In genomic region chr22:43884600-43885318, GRCh38 we compare ENCODE assay signal across 8 cellular contexts. TPM values are rescaled to one million over a fixed set of nuclear protein-coding genes. Genes with fewer than 3 reads are reported as not detected.
A peak's percentile ranks its signal among the peaks of the same experiment; 100 is the strongest.
DNase-seq lines count a peak whose midpoint lies in the region; ATAC-seq and TF ChIP-seq lines count a peak whose summit lies in the region.

No MANE protein-coding gene starts in this region.

- no peak overlapping the region for H3K27ac ChIP-seq in psoas muscle

- peaks cover 2% of the 10 kb centered on the region for H3K4me1 Mint-ChIP-seq in activated T-cell treated with anti-CD3 and anti-CD28 coated beads, Interleukin-2, amount 50 U/mL, for 4 hours (ENCODE audit: low read depth)

- H3K9me3 ChIP-seq in psoas muscle: no peaks in the 10 kb centered on the region

- H3K27me3 ChIP-seq in psoas muscle (ENCODE audit: insufficient read depth in 3 of 3, low read length in 2 of 3): peaks cover 0 to 43% (median under 1%) of the 10 kb centered on the region in 3 donors

- no peaks in the 10 kb centered on the region for H3K36me3 Mint-ChIP-seq in activated T-cell treated with anti-CD3 and anti-CD28 coated beads, Interleukin-2, amount 50 U/mL, for 4 hours (ENCODE audit: insufficient read depth)

- peak; percentile 66 for DNase-seq in activated CD4-positive, CD25-positive, alpha-beta regulatory T cell treated with anti-CD3 and anti-CD28 coated beads, Interleukin-2, amount 50 U/mL, for 72 hours
- DNase-seq in NCI-H748 (lab: John Stamatoyannopoulos, UW; ENCODE audit: unreplicated experiment): peak; percentile 64
- peak; percentile 32 for DNase-seq in activated T-cell treated with anti-CD3 and anti-CD28 coated beads, Interleukin-2, amount 50 U/mL, for 4 hours
- DNase-seq in foreskin fibroblast: peak; percentile 28 to 76
- DNase-seq in psoas muscle: peak; percentile 68 to 76

- no peak overlapping the region for H3K4me3 Mint-ChIP-seq in activated T-cell treated with anti-CD3 and anti-CD28 coated beads, Interleukin-2, amount 50 U/mL, for 4 hours

- no peak overlapping the region for H3K4me3 ChIP-seq in foreskin fibroblast (ENCODE audit: low read depth in 1 of 2, low read length in 2 of 2)
- no peak overlapping the region for H3K4me3 ChIP-seq in psoas muscle

- 18 to 20% (median 19%) methylated on average over 17 to 18 of the region's 18 CpGs for WGBS in psoas muscle, 3 donors

- no peaks in the 10 kb centered on the region for H3K36me3 ChIP-seq in psoas muscle (ENCODE audit: insufficient read depth in 1 of 2, low read depth in 1 of 2)

- peak; percentile 87 for TF ChIP-seq CTCF in foreskin fibroblast (IDR thresholded peaks at IDR 0.05; ENCODE audit: low read depth, low read length)
- peak; percentile 65 for TF ChIP-seq CTCF in psoas muscle (IDR thresholded peaks at IDR 0.05)

- ATAC-seq in activated CD4-positive, CD25-positive, alpha-beta regulatory T cell treated with anti-CD3 and anti-CD28 coated beads, Interleukin-2, amount 50 U/mL, for 24 hours: no peak
- ATAC-seq in HG02973 (IDR thresholded peaks at IDR 0.05; ENCODE audit: unreplicated experiment) (peak; percentile 62), psoas muscle (peak in 3 of 4 donors; percentile 61 to 68 (median 64)), GM19467 (IDR thresholded peaks at IDR 0.05; ENCODE audit: unreplicated experiment) (no peak)
- ATAC-seq in activated T-cell treated with anti-CD3 and anti-CD28 coated beads, Interleukin-2, amount 50 U/mL, for 4 hours: no peak

- no peaks in the 10 kb centered on the region for H3K4me1 ChIP-seq in psoas muscle

- H3K9me3 Mint-ChIP-seq in activated T-cell treated with anti-CD3 and anti-CD28 coated beads, Interleukin-2, amount 50 U/mL, for 4 hours: no peaks in the 10 kb centered on the region

- H3K27me3 Mint-ChIP-seq in activated T-cell treated with anti-CD3 and anti-CD28 coated beads, Interleukin-2, amount 50 U/mL, for 4 hours (ENCODE audit: low read depth): peaks cover 44% of the 10 kb centered on the region

- intact Hi-C loops in psoas muscle (cut with DNase I): no loop called here

RNA-seq across cellular contexts. Expression of gene PNPLA5, which starts 7.1 kb away (rescaled TPM):
- total RNA-seq in activated T-cell treated with anti-CD3 and anti-CD28 coated beads, Interleukin-2, amount 50 U/mL, for 4 hours: not detected
- total RNA-seq in psoas muscle: not detected
- polyA plus RNA-seq in psoas muscle: under 1 TPM in 2 of 3 donors, not detected in 1; 0.01 to 0.18 TPM

RNA-seq across cellular contexts. Expression of gene SULT4A1, which starts 22.4 kb away (rescaled TPM):
- not detected for total RNA-seq in activated T-cell treated with anti-CD3 and anti-CD28 coated beads, Interleukin-2, amount 50 U/mL, for 4 hours
- total RNA-seq in psoas muscle: not detected
- polyA plus RNA-seq in psoas muscle: under 1 TPM in 2 of 3 donors, not detected in 1; 0.08 to 0.23 TPM

RNA-seq across cellular contexts. Expression of gene PNPLA3, which starts 38.8 kb away (rescaled TPM):
- total RNA-seq in activated T-cell treated with anti-CD3 and anti-CD28 coated beads, Interleukin-2, amount 50 U/mL, for 4 hours: under 1 TPM in 1 of 3 donors, not detected in 2; 0.30 TPM
- 1 to 10 TPM in 1 of 4 donors, under 1 TPM in 3; 0.32 to 3.3 (median 0.66) TPM for total RNA-seq in psoas muscle
- polyA plus RNA-seq in psoas muscle: under 1 TPM in 2 of 3 donors, not detected in 1; 0.29 to 0.83 TPM

Comparison
In these comparisons a context has a peak if more than half of its experiments do, and no peak if none do; other contexts are left out.
1. ATAC-seq: peak in HG02973 (single experiment) and psoas muscle (3 of 4); none in activated CD4-positive, CD25-positive, alpha-beta regulatory T cell treated with anti-CD3 and anti-CD28 coated beads, Interleukin-2, amount 50 U/mL, for 24 hours (0 of 2), activated T-cell treated with anti-CD3 and anti-CD28 coated beads, Interleukin-2, amount 50 U/mL, for 4 hours (0 of 2) and GM19467 (single experiment).
2. Peak in every context shown above with its lines, with median percentiles within 50 percentile points of each other: DNase-seq.